1 cellular context compared by ENCODE assay signal in genomic region chr20:40682104-40683045, GRCh38.
TF ChIP-seq lines count a peak whose summit lies in the region.

No MANE protein-coding gene starts in this region.

TF ChIP-seq in HepG2, 621 proteins besides CTCF, POLR2A, EP300 and RAD21 (continued from another document and continues in another):
- TF ChIP-seq ZNF337 (CRISPR knock-in tag; IDR thresholded peaks at IDR 0.05; ENCODE audit: borderline replicate concordance, low read depth) (no peak), GTF2F1 (IDR thresholded peaks at IDR 0.05; ENCODE audit: low read length) (no peak), MLXIP (CRISPR knock-in tag; IDR thresholded peaks at IDR 0.05; ENCODE audit: borderline replicate concordance) (no peak), ZNF709 (CRISPR knock-in tag; IDR thresholded peaks at IDR 0.05) (no peak), MLLT10 (CRISPR knock-in tag; IDR thresholded peaks at IDR 0.05) (no peak), MAZ (IDR thresholded peaks at IDR 0.05; ENCODE audit: borderline replicate concordance, low read depth, low read length) (no peak), MAZ (CRISPR knock-in tag; IDR thresholded peaks at IDR 0.05; ENCODE audit: low read depth) (0 out of 2 replicates have a peak, but pooled peaks have one; percentile 36), FOXM1 (CRISPR knock-in tag; IDR thresholded peaks at IDR 0.05) (no peak), REPIN1 (CRISPR knock-in tag; IDR thresholded peaks at IDR 0.05; ENCODE audit: borderline replicate concordance, low read depth) (0 out of 2 replicates have a peak, but pooled peaks have one; percentile 37), TMF1 (CRISPR knock-in tag; IDR thresholded peaks at IDR 0.05; ENCODE audit: low read depth) (no peak), TFAP4 (IDR thresholded peaks at IDR 0.05; ENCODE audit: borderline replicate concordance, low read depth) (peak; percentile 38; the same call in 1 of the 2 replicates), HMGXB4 (CRISPR knock-in tag; IDR thresholded peaks at IDR 0.05; ENCODE audit: borderline replicate concordance in 1 of 2, low read depth in 1 of 2) (0 out of 4 replicates have a peak, but pooled peaks have one; percentile 31 to 40), SNAPC4 (CRISPR knock-in tag; IDR thresholded peaks at IDR 0.05) (no peak), SUZ12 (IDR thresholded peaks at IDR 0.05; ENCODE audit: low read depth, low read length) (no peak), ETV6 (CRISPR knock-in tag; conservative IDR thresholded peaks at IDR 0.05) (no peak), SCMH1 (CRISPR knock-in tag; IDR thresholded peaks at IDR 0.05; ENCODE audit: borderline replicate concordance) (no peak), ZBTB44 (CRISPR knock-in tag; IDR thresholded peaks at IDR 0.05) (no peak), POLR2G (IDR thresholded peaks at IDR 0.05; ENCODE audit: low read depth, low read length) (no peak), ZNF782 (CRISPR knock-in tag; IDR thresholded peaks at IDR 0.05; ENCODE audit: borderline replicate concordance) (peak; percentile 62; the same call in 1 of the 2 replicates), MTF2 (CRISPR knock-in tag; IDR thresholded peaks at IDR 0.05; ENCODE audit: borderline replicate concordance) (no peak), THAP7 (CRISPR knock-in tag; IDR thresholded peaks at IDR 0.05) (no peak), XRCC5 (optimal IDR thresholded peaks at IDR 0.05; ENCODE audit: low read length) (peak; percentile 71), POLR2AphosphoS2 (IDR thresholded peaks at IDR 0.05; ENCODE audit: low read depth, low read length) (no peak), ZNF556 (CRISPR knock-in tag; IDR thresholded peaks at IDR 0.05; ENCODE audit: borderline replicate concordance) (peak; percentile 76; the same call in 1 of the 2 replicates), ZNF44 (CRISPR knock-in tag; IDR thresholded peaks at IDR 0.05) (peak; percentile 85), GATAD1 (CRISPR knock-in tag; IDR thresholded peaks at IDR 0.05) (no peak), FOXJ3 (CRISPR knock-in tag; IDR thresholded peaks at IDR 0.05; ENCODE audit: borderline replicate concordance) (peak; percentile 90; the same call in 1 of the 2 replicates), SKIL (CRISPR knock-in tag; IDR thresholded peaks at IDR 0.05; ENCODE audit: borderline replicate concordance) (no peak), MAFG (CRISPR knock-in tag; IDR thresholded peaks at IDR 0.05) (no peak), ELK4 (CRISPR knock-in tag; IDR thresholded peaks at IDR 0.05; ENCODE audit: borderline replicate concordance) (no peak), PRDM15 (CRISPR knock-in tag; IDR thresholded peaks at IDR 0.05) (peak; percentile 39; the same call in 1 of the 2 replicates), ZNF616 (CRISPR knock-in tag; IDR thresholded peaks at IDR 0.05; ENCODE audit: low read depth) (no peak), E2F2 (CRISPR knock-in tag; IDR thresholded peaks at IDR 0.05; ENCODE audit: borderline replicate concordance) (no peak), ZNF451 (CRISPR knock-in tag; IDR thresholded peaks at IDR 0.05) (peak; percentile 61; the same call in 1 of the 2 replicates), HNRNPH1 (optimal IDR thresholded peaks at IDR 0.05; ENCODE audit: low read depth, low read length) (no peak), ATF1 (CRISPR knock-in tag; IDR thresholded peaks at IDR 0.05) (no peak), NRL (CRISPR knock-in tag; IDR thresholded peaks at IDR 0.05; ENCODE audit: borderline replicate concordance) (no peak)
